Comparison of ENCODE assay signal across 2 cellular contexts in the genomic region with DNA sequence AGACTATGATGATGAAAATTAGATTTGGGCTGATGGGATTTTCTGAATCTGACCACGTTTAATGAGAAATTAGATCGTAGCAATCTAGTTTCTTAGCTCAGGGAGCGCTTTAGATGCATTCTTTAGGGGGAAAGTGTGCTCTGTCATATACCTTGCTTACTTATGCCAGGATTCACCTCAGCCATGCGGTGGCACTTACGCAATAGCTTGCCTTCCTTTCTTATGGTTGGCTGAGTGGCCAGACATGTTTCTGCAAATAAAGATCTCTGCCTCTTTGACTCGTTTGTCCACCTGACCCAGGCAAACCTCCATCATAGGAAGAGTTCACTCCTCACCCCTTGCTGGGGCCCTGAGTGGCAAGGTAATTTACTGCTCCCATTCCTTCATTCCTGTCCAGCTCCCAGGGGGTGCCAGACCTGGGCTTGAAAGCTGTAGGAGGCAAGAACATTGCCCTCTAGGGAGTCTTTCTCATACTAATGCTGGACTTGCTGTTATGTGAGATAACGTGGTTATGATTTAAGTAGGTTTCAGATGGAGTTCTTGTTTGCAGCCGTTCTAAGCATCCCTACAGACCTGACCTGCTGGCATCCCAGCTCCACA.
TF ChIP-seq lines count a peak whose summit lies in the region.

No MANE protein-coding gene starts in this region.

TF ChIP-seq in Ishikawa, 13 proteins besides CTCF, POLR2A, EP300 and RAD21:
- TF ChIP-seq CEBPB (IDR thresholded peaks at IDR 0.05): peak; percentile 91
- TF ChIP-seq, protein P1, sequence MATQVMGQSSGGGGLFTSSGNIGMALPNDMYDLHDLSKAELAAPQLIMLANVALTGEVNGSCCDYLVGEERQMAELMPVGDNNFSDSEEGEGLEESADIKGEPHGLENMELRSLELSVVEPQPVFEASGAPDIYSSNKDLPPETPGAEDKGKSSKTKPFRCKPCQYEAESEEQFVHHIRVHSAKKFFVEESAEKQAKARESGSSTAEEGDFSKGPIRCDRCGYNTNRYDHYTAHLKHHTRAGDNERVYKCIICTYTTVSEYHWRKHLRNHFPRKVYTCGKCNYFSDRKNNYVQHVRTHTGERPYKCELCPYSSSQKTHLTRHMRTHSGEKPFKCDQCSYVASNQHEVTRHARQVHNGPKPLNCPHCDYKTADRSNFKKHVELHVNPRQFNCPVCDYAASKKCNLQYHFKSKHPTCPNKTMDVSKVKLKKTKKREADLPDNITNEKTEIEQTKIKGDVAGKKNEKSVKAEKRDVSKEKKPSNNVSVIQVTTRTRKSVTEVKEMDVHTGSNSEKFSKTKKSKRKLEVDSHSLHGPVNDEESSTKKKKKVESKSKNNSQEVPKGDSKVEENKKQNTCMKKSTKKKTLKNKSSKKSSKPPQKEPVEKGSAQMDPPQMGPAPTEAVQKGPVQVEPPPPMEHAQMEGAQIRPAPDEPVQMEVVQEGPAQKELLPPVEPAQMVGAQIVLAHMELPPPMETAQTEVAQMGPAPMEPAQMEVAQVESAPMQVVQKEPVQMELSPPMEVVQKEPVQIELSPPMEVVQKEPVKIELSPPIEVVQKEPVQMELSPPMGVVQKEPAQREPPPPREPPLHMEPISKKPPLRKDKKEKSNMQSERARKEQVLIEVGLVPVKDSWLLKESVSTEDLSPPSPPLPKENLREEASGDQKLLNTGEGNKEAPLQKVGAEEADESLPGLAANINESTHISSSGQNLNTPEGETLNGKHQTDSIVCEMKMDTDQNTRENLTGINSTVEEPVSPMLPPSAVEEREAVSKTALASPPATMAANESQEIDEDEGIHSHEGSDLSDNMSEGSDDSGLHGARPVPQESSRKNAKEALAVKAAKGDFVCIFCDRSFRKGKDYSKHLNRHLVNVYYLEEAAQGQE (IDR thresholded peaks at IDR 0.05; ENCODE audit: low read depth): no peak

TF ChIP-seq in WTC11, 78 proteins besides CTCF, POLR2A, EP300 and RAD21:
- TF ChIP-seq, protein P2, sequence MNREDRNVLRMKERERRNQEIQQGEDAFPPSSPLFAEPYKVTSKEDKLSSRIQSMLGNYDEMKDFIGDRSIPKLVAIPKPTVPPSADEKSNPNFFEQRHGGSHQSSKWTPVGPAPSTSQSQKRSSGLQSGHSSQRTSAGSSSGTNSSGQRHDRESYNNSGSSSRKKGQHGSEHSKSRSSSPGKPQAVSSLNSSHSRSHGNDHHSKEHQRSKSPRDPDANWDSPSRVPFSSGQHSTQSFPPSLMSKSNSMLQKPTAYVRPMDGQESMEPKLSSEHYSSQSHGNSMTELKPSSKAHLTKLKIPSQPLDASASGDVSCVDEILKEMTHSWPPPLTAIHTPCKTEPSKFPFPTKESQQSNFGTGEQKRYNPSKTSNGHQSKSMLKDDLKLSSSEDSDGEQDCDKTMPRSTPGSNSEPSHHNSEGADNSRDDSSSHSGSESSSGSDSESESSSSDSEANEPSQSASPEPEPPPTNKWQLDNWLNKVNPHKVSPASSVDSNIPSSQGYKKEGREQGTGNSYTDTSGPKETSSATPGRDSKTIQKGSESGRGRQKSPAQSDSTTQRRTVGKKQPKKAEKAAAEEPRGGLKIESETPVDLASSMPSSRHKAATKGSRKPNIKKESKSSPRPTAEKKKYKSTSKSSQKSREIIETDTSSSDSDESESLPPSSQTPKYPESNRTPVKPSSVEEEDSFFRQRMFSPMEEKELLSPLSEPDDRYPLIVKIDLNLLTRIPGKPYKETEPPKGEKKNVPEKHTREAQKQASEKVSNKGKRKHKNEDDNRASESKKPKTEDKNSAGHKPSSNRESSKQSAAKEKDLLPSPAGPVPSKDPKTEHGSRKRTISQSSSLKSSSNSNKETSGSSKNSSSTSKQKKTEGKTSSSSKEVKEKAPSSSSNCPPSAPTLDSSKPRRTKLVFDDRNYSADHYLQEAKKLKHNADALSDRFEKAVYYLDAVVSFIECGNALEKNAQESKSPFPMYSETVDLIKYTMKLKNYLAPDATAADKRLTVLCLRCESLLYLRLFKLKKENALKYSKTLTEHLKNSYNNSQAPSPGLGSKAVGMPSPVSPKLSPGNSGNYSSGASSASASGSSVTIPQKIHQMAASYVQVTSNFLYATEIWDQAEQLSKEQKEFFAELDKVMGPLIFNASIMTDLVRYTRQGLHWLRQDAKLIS (CRISPR knock-in tag; IDR thresholded peaks at IDR 0.05; ENCODE audit: borderline replicate concordance): no peak
- TF ChIP-seq RORB (CRISPR knock-in tag; IDR thresholded peaks at IDR 0.05): no peak
- 0 out of 2 replicates have a peak, but pooled peaks have one; percentile 8 for TF ChIP-seq ZNF423 (CRISPR knock-in tag; IDR thresholded peaks at IDR 0.05)
